ENCODE assay signal across 12 cellular contexts in genomic region chr2:216492951-216493685, GRCh38. TPM values are rescaled to one million over a fixed set of nuclear protein-coding genes. Genes with fewer than 3 reads are reported as not detected.
A peak's percentile ranks its signal among the peaks of the same experiment; 100 is the strongest.
DNase-seq lines count a peak whose midpoint lies in the region; ATAC-seq and TF ChIP-seq lines count a peak whose summit lies in the region.
"Had no signal": no experiment of that assay in that cellular context is flagged by ENCODE, and none has a peak within 500 bp of the region (broad histone marks: within the 10 kb centered on the region; RNA-seq: fewer than 3 reads in every experiment).

No MANE protein-coding gene starts in this region.

- no peak overlapping the region for H3K4me3 Mint-ChIP-seq in chondrocyte (ENCODE audit: unreplicated experiment)
- H3K4me3 Mint-ChIP-seq in neural progenitor cell, result no peak overlapping the region

- no peaks in the 10 kb centered on the region for H3K9me2 ChIP-seq in Loucy (replicated peaks; ENCODE audit: low read depth, low read length)

- H3K9me3 ChIP-seq in Loucy (ENCODE audit: insufficient read depth, low read depth, low read length) (no peaks in the 10 kb centered on the region), neural progenitor cell (ENCODE audit: low read depth) (no peaks in the 10 kb centered on the region)
- H3K9me3 ChIP-seq: heart right ventricle, thoracic aorta had no signal

- H3K27ac Mint-ChIP-seq in chondrocyte (ENCODE audit: unreplicated experiment) (peak overlapping the region; percentile 69), neural progenitor cell (peak overlapping the region; percentile 8)

- no peak for ATAC-seq in GM21360 (IDR thresholded peaks at IDR 0.05; ENCODE audit: unreplicated experiment)
- ATAC-seq in GM19035 (IDR thresholded peaks at IDR 0.05; ENCODE audit: unreplicated experiment), result no peak
- ATAC-seq: K562 had no signal

- H3K4me2 ChIP-seq in Loucy (ENCODE audit: low read depth, low read length, poor library complexity, severe bottlenecking), result no peak overlapping the region
- H3K4me2 ChIP-seq in neural progenitor cell, result no peak overlapping the region

- no peaks in the 10 kb centered on the region for H3K36me3 Mint-ChIP-seq in chondrocyte (ENCODE audit: low read depth)
- H3K36me3 Mint-ChIP-seq in neural progenitor cell, result no peaks in the 10 kb centered on the region

- no peak for TF ChIP-seq CTCF in Loucy (conservative IDR thresholded peaks at IDR 0.05; ENCODE audit: low read length)
- no peak for TF ChIP-seq CTCF in chondrocyte (IDR thresholded peaks at IDR 0.05)
- TF ChIP-seq CTCF in neural progenitor cell (IDR thresholded peaks at IDR 0.05), result no peak

- no peak overlapping the region for H3K27ac ChIP-seq in neural progenitor cell
- H3K27ac ChIP-seq: heart right ventricle, thoracic aorta had no signal

- no peaks in the 10 kb centered on the region for H3K36me3 ChIP-seq in Loucy (ENCODE audit: insufficient read depth, low read length)
- no peaks in the 10 kb centered on the region for H3K36me3 ChIP-seq in neural progenitor cell
- H3K36me3 ChIP-seq: heart right ventricle, thoracic aorta had no signal

- H3K4me3 ChIP-seq in Loucy (ENCODE audit: low read length, poor library complexity, severe bottlenecking), result no peak overlapping the region
- H3K4me3 ChIP-seq in neural progenitor cell, result no peak overlapping the region
- H3K4me3 ChIP-seq: heart right ventricle, K562, thoracic aorta had no signal

- peak overlapping the region; percentile 39 for H3K9ac ChIP-seq in Loucy (ENCODE audit: low read depth, low read length, poor library complexity, severe bottlenecking)
- H3K9ac ChIP-seq in neural progenitor cell, result no peak overlapping the region

- H3K9me3 Mint-ChIP-seq in chondrocyte (ENCODE audit: low read depth) (no peaks in the 10 kb centered on the region), neural progenitor cell (no peaks in the 10 kb centered on the region)

- H3K27me3 ChIP-seq in Loucy (ENCODE audit: insufficient read depth, low read length, poor library complexity, severe bottlenecking) (no peaks in the 10 kb centered on the region), neural progenitor cell (no peaks in the 10 kb centered on the region)
- H3K27me3 ChIP-seq: heart right ventricle had no signal

- H3F3A ChIP-seq in Loucy (ENCODE audit: low read depth), result no peaks in the 10 kb centered on the region
- no peaks in the 10 kb centered on the region for H3F3A ChIP-seq in neural progenitor cell (ENCODE audit: low read depth)

- no peaks in the 10 kb centered on the region for H3K27me3 Mint-ChIP-seq in chondrocyte (ENCODE audit: low read depth)
- H3K27me3 Mint-ChIP-seq in neural progenitor cell (ENCODE audit: insufficient read depth, low read depth), result peaks cover 7% of the 10 kb centered on the region

- H2AFZ ChIP-seq in Loucy (ENCODE audit: low read length) (no peak overlapping the region), neural progenitor cell (replicated peaks) (no peak overlapping the region)

- H3K4me1 ChIP-seq in Loucy (ENCODE audit: insufficient read depth, low read length, poor library complexity, severe bottlenecking) (peaks cover 72% of the 10 kb centered on the region), neural progenitor cell (peaks cover 27% of the 10 kb centered on the region)

- H3K79me2 ChIP-seq in Loucy (ENCODE audit: insufficient read depth, low read length) (peaks cover 9% of the 10 kb centered on the region), neural progenitor cell (ENCODE audit: low read depth) (peaks cover 8% of the 10 kb centered on the region)

- DNase-seq in DMS79 (lab: John Stamatoyannopoulos, UW) (peak; percentile 33), chondrocyte (ENCODE audit: low spot score) (no peak), neural progenitor cell (ENCODE audit: low spot score) (no peak), NCI-H446 (lab: John Stamatoyannopoulos, UW) (no peak)
- DNase-seq in stimulated activated naive CD4-positive, alpha-beta T cell treated with Interleukin-2 at 50 U/mL for 16 hours (lab: John Stamatoyannopoulos, UW), result no peak
- DNase-seq: H7, heart right ventricle had no signal

- H3K4me1 Mint-ChIP-seq in chondrocyte (ENCODE audit: low read depth) (peaks cover 55% of the 10 kb centered on the region), neural progenitor cell (peaks cover 29% of the 10 kb centered on the region)

- no peaks in the 10 kb centered on the region for H4K20me1 ChIP-seq in Loucy (ENCODE audit: insufficient read depth, low read length, poor library complexity, severe bottlenecking)
- H4K20me1 ChIP-seq in neural progenitor cell (ENCODE audit: low read depth), result no peaks in the 10 kb centered on the region

RNA-seq across cellular contexts. Expression of gene RPL37A, which starts 5.5 kb away (rescaled TPM):
- total RNA-seq in chondrocyte, result 2,015 to 2,317 TPM (median 2,049 TPM) in 3 replicates
- total RNA-seq in neural progenitor cell (ENCODE audit: low replicate concordance), result 1,730 and 1,918 TPM in 2 replicates
